In genomic region chr18:59904051-59904601, GRCh38 we compare ENCODE assay signal across 10 cellular contexts. TPM values are rescaled to one million over a fixed set of nuclear protein-coding genes. Genes with fewer than 3 reads are reported as not detected.
DNase-seq lines count a peak whose midpoint lies in the region; ATAC-seq and TF ChIP-seq lines count a peak whose summit lies in the region.
"Had no signal": no experiment of that assay in that cellular context is flagged by ENCODE, and none has a peak within 500 bp of the region (broad histone marks: within the 10 kb centered on the region; RNA-seq: fewer than 3 reads in every experiment).

No MANE protein-coding gene starts in this region.

- H3K27me3 Mint-ChIP-seq in CD4-positive, alpha-beta T cell, result no peaks in the 10 kb centered on the region
- H3K27me3 Mint-ChIP-seq in H9 (ENCODE audit: low read depth), result no peaks in the 10 kb centered on the region
- no peaks in the 10 kb centered on the region for H3K27me3 Mint-ChIP-seq in activated CD4-positive, alpha-beta memory T cell treated with anti-CD3 and anti-CD28 coated beads for 36 hours
- no peaks in the 10 kb centered on the region for H3K27me3 Mint-ChIP-seq in memory B cell

- no peak overlapping the region for H2BK15ac ChIP-seq in H9 (ENCODE audit: low read depth, low read length)

- H2AFZ ChIP-seq in H9 (ENCODE audit: low read length), result no peak overlapping the region

- no peak overlapping the region for H3T11ph ChIP-seq in H9 (ENCODE audit: low read length)

- no peak overlapping the region for H3K23ac ChIP-seq in H9 (ENCODE audit: insufficient read length, low read depth, low read length)

- CTCF ChIA-PET in CD4-positive, alpha-beta T cell (lab: Charles Lee), result no interaction called here
- CTCF ChIA-PET in activated CD4-positive, alpha-beta memory T cell treated with anti-CD3 and anti-CD28 coated beads for 36 hours (lab: Charles Lee), result interaction anchor here (0.5 to 2.2 kb wide), 4 partner anchors 46 to 110 kb away, joined by 3 to 8 read pairs (median 4); no protein-coding TSS in a partner anchor

- H3K4me1 ChIP-seq in H9 (ENCODE audit: insufficient read depth, low read length), result peaks cover 8% of the 10 kb centered on the region

- H3K56ac ChIP-seq in H9 (ENCODE audit: insufficient read length, low read depth, low read length), result no peak overlapping the region

- no peaks in the 10 kb centered on the region for H4K20me1 ChIP-seq in H9 (ENCODE audit: control insufficient read depth, insufficient read depth, insufficient read length)

- no peaks in the 10 kb centered on the region for H3K9me3 ChIP-seq in CD4-positive, alpha-beta T cell (ENCODE audit: control insufficient read depth, low read length)
- no peaks in the 10 kb centered on the region for H3K9me3 ChIP-seq in H9 (ENCODE audit: control insufficient read depth, low read depth, low read length)
- H3K9me3 ChIP-seq: testis had no signal

- H3K27me3 ChIP-seq in CD4-positive, alpha-beta T cell (ENCODE audit: control insufficient read depth, insufficient read depth, low read length), result no peaks in the 10 kb centered on the region
- H3K27me3 ChIP-seq in H9 (ENCODE audit: insufficient read depth, low read length), result no peaks in the 10 kb centered on the region
- H3K27me3 ChIP-seq: testis had no signal

- no peak for TF ChIP-seq CTCF in CD4-positive, alpha-beta T cell (IDR thresholded peaks at IDR 0.05)
- no peak for TF ChIP-seq CTCF in H9 (conservative IDR thresholded peaks at IDR 0.05)

- no peaks in the 10 kb centered on the region for H3K9me3 Mint-ChIP-seq in CD4-positive, alpha-beta T cell
- H3K9me3 Mint-ChIP-seq in H9, result no peaks in the 10 kb centered on the region; a peak in 2 of 5 replicates
- H3K9me3 Mint-ChIP-seq in activated CD4-positive, alpha-beta memory T cell treated with anti-CD3 and anti-CD28 coated beads for 36 hours, result no peaks in the 10 kb centered on the region
- no peaks in the 10 kb centered on the region for H3K9me3 Mint-ChIP-seq in memory B cell

- peak overlapping the region; percentile 4 for H3K4me2 ChIP-seq in H9 (ENCODE audit: insufficient read depth, insufficient read length, low read length)

- no peak overlapping the region for H2BK120ac ChIP-seq in H9 (ENCODE audit: low read depth, low read length, poor library complexity, severe bottlenecking)

- no peak overlapping the region for H2BK12ac ChIP-seq in H9 (ENCODE audit: insufficient read length, low read depth, low read length)

- H3K18ac ChIP-seq in H9 (ENCODE audit: insufficient read length, low read depth, low read length), result no peak overlapping the region

- H4K5ac ChIP-seq in H9 (ENCODE audit: insufficient read length, low read depth, low read length), result no peak overlapping the region

- DNase-seq in CD4-positive, alpha-beta T cell, result no peak
- DNase-seq in H9 (no peak), memory B cell (ENCODE audit: low spot score in 2 of 2) (no peak), NCI-H1048 (lab: John Stamatoyannopoulos, UW) (no peak), substantia nigra (lab: John Stamatoyannopoulos, UW) (no peak)
- no peak for DNase-seq in activated CD4-positive, alpha-beta memory T cell treated with anti-CD3 and anti-CD28 coated beads for 36 hours
- DNase-seq: NCI-H1092 treated with DMSO at 0.1 percent for 48 hours, testis had no signal

- no peak overlapping the region for H4K8ac ChIP-seq in H9 (replicated peaks; ENCODE audit: insufficient read length, low read depth, low read length)

- H3K79me2 ChIP-seq in H9 (ENCODE audit: insufficient read depth, low read length), result peaks cover 18% of the 10 kb centered on the region; the same call in 1 of the 2 replicates

- no peak overlapping the region for H2BK5ac ChIP-seq in H9 (ENCODE audit: insufficient read length, low read length)

- intact Hi-C loops in CD4-positive, alpha-beta T cell (cut with DNase I, micrococcal nuclease), result loop anchor here in 1 of 2 experiments (10.0 kb wide), 1 partner anchor 549 kb away; the partner anchor contains the start of gene LMAN1
- intact Hi-C loops in activated CD4-positive, alpha-beta memory T cell treated with anti-CD3 and anti-CD28 coated beads for 36 hours (cut with micrococcal nuclease), result loop anchor here (1.0 to 10.0 kb wide), 3 partner anchors 49 to 1362 kb away; partner anchors contain the start of gene MALT1

- no CpG with 5 or more reads among the region's 1 CpG for WGBS in H9 (ENCODE audit: extremely low coverage, insufficient read length, low lambda C conversion rate)

- no peak overlapping the region for H3K4ac ChIP-seq in H9 (ENCODE audit: low read depth, low read length)

- H3K14ac ChIP-seq in H9 (ENCODE audit: insufficient read depth, low read length), result no peak overlapping the region

- H3K36me3 Mint-ChIP-seq in CD4-positive, alpha-beta T cell (ENCODE audit: low read depth), result peaks cover 16% of the 10 kb centered on the region
- H3K36me3 Mint-ChIP-seq in H9 (ENCODE audit: insufficient read depth in 1 of 3, low read depth in 3 of 3) (peaks cover 31 to 39% (median 35%) of the 10 kb centered on the region in 3 experiments), memory B cell (peaks cover 10% of the 10 kb centered on the region)
- peaks cover 42% of the 10 kb centered on the region for H3K36me3 Mint-ChIP-seq in activated CD4-positive, alpha-beta memory T cell treated with anti-CD3 and anti-CD28 coated beads for 36 hours

- POLR2A ChIA-PET in CD4-positive, alpha-beta T cell (lab: Charles Lee), result no interaction called here
- POLR2A ChIA-PET in activated CD4-positive, alpha-beta memory T cell treated with anti-CD3 and anti-CD28 coated beads for 36 hours (lab: Charles Lee), result interaction anchor here (0.7 to 2.4 kb wide), 7 partner anchors 17 to 1537 kb away, joined by 3 to 12 read pairs (median 8); no protein-coding TSS in a partner anchor

- H3K4me1 Mint-ChIP-seq in CD4-positive, alpha-beta T cell (ENCODE audit: low read depth), result peaks cover 66% of the 10 kb centered on the region
- H3K4me1 Mint-ChIP-seq in H9 (peaks cover 54 to 62% of the 10 kb centered on the region in 2 experiments), memory B cell (peaks cover 52% of the 10 kb centered on the region)
- peaks cover 62% of the 10 kb centered on the region for H3K4me1 Mint-ChIP-seq in activated CD4-positive, alpha-beta memory T cell treated with anti-CD3 and anti-CD28 coated beads for 36 hours (ENCODE audit: low read depth)

- H3K27ac Mint-ChIP-seq in CD4-positive, alpha-beta T cell, result peak overlapping the region; percentile 72
- H3K27ac Mint-ChIP-seq in H9 (peak overlapping the region; percentile 9 to 94 (median 78); a peak in 3 of 7 replicates), memory B cell (peak overlapping the region; percentile 96)
- H3K27ac Mint-ChIP-seq in activated CD4-positive, alpha-beta memory T cell treated with anti-CD3 and anti-CD28 coated beads for 36 hours, result peak overlapping the region; percentile 80

- H3K9ac ChIP-seq in H9 (ENCODE audit: extremely low read depth, insufficient read length, low read length), result no peak overlapping the region

- no peak for ATAC-seq in CD4-positive, alpha-beta T cell (ENCODE audit: poor library complexity)
- ATAC-seq in memory B cell (ENCODE audit: low read depth), result no peak
- ATAC-seq in HG03460 (IDR thresholded peaks at IDR 0.05; ENCODE audit: unreplicated experiment), result no peak
- ATAC-seq in GM18870 (IDR thresholded peaks at IDR 0.05; ENCODE audit: unreplicated experiment), result no peak

- H3K79me1 ChIP-seq in H9 (ENCODE audit: insufficient read depth, low read depth, low read length, poor library complexity, severe bottlenecking), result no peaks in the 10 kb centered on the region

- no peak overlapping the region for H4K91ac ChIP-seq in H9 (ENCODE audit: insufficient read length, low read depth, low read length)

- peak overlapping the region; percentile 54 for H3K27ac ChIP-seq in CD4-positive, alpha-beta T cell (ENCODE audit: low read depth, low read length)
- no peak overlapping the region for H3K27ac ChIP-seq in H9 (ENCODE audit: insufficient read length, low read depth, low read length)
- no peak overlapping the region for H3K27ac ChIP-seq in substantia nigra (ENCODE audit: low read depth, low read length, poor library complexity, severe bottlenecking)
- H3K27ac ChIP-seq: testis had no signal

- H2BK20ac ChIP-seq in H9 (ENCODE audit: low read depth, low read length, poor library complexity, severe bottlenecking), result no peak overlapping the region

- peaks cover 10% of the 10 kb centered on the region for H3K23me2 ChIP-seq in H9 (ENCODE audit: insufficient read length, low read depth, low read length, poor library complexity, severe bottlenecking)

- H2AK5ac ChIP-seq in H9 (ENCODE audit: insufficient read length, low read length), result no peak overlapping the region

- H3K4me3 Mint-ChIP-seq in CD4-positive, alpha-beta T cell, result peak overlapping the region; percentile 52
- H3K4me3 Mint-ChIP-seq in H9, result peak overlapping the region; percentile 31 to 72
- H3K4me3 Mint-ChIP-seq in activated CD4-positive, alpha-beta memory T cell treated with anti-CD3 and anti-CD28 coated beads for 36 hours, result peak overlapping the region; percentile 20
- H3K4me3 Mint-ChIP-seq in memory B cell, result peak overlapping the region; percentile 73

RNA-seq across cellular contexts. Expression of gene PMAIP1, which starts 4.3 kb away (rescaled TPM):
- 100 to 1,000 TPM; 100 to 101 TPM for total RNA-seq in CD4-positive, alpha-beta T cell
- total RNA-seq in H9 (2021), result 149 and 152 TPM in 2 replicates
- 100 to 1,000 TPM in 1 of 2 experiments, 10 to 100 TPM in 1; 97.6 to 104 TPM for total RNA-seq in activated CD4-positive, alpha-beta memory T cell treated with anti-CD3 and anti-CD28 coated beads for 36 hours

Comparison
In these comparisons a context has a peak if more than half of its experiments do, and no peak if none do; other contexts are left out.
1. H3K4me3 Mint-ChIP-seq: peak in every context shown above with its lines; median percentile 73 in memory B cell; 52 in CD4-positive, alpha-beta T cell; 52 in H9; 20 in activated CD4-positive, alpha-beta memory T cell treated with anti-CD3 and anti-CD28 coated beads for 36 hours.